In genomic region chr9:70076678-70077077, GRCh38 we compare ENCODE assay signal across 19 cellular contexts. TPM values are rescaled to one million over a fixed set of nuclear protein-coding genes. Genes with fewer than 3 reads are reported as not detected.
DNase-seq lines count a peak whose midpoint lies in the region; ATAC-seq and TF ChIP-seq lines count a peak whose summit lies in the region.
"Had no signal": no experiment of that assay in that cellular context is flagged by ENCODE, and none has a peak within 500 bp of the region (broad histone marks: within the 10 kb centered on the region; RNA-seq: fewer than 3 reads in every experiment).

No MANE protein-coding gene starts in this region.

- H3K4ac ChIP-seq in mesendoderm (ENCODE audit: low read depth, low read length): no peak overlapping the region

- H3K27ac ChIP-seq in heart left ventricle (peak overlapping the region in 2 of 12 donors; percentile 41 to 92), sigmoid colon (peak overlapping the region; percentile 85 to 98 (median 89)), transverse colon (peak overlapping the region; percentile 77 to 90 (median 83)), mesendoderm (ENCODE audit: low read depth, low read length) (no peak overlapping the region)
- H3K27ac ChIP-seq: BLaER1 had no signal

- H2BK120ac ChIP-seq in mesendoderm (ENCODE audit: low read depth, low read length): no peak overlapping the region

- no peaks in the 10 kb centered on the region for H3K9me3 Mint-ChIP-seq in activated CD4-positive, alpha-beta T cell treated with anti-CD3 and anti-CD28 coated beads, Interleukin-2, amount 10 ng/mL, durations not matched to agents 7 days and 5 days
- H3K9me3 Mint-ChIP-seq: GM23338 had no signal

- no peak overlapping the region for H2BK15ac ChIP-seq in mesendoderm (replicated peaks; ENCODE audit: low read depth)

- POLR2A ChIA-PET in activated CD4-positive, alpha-beta T cell treated with anti-CD3 and anti-CD28 coated beads, Interleukin-2, amount 10 ng/mL, durations not matched to agents 7 days and 5 days (lab: Charles Lee): no interaction called here

- 46 to 69% (median 49%) methylated on average over 3 of the region's 3 CpGs for WGBS in heart left ventricle, 4 donors
- WGBS in sigmoid colon, 2 donors: 67 to 73% methylated on average over 3 of the region's 3 CpGs
- 41 to 70% methylated on average over 3 of the region's 3 CpGs for WGBS in transverse colon (ENCODE audit: low coverage in 1 of 2), 2 donors
- no CpG with 5 or more reads among the region's 3 CpGs for WGBS in mesendoderm (ENCODE audit: extremely low coverage, insufficient coverage, low lambda C conversion rate)

- H3K56ac ChIP-seq in mesendoderm (ENCODE audit: low read length): no peak overlapping the region

- no peaks in the 10 kb centered on the region for H3K27me3 ChIP-seq in heart left ventricle
- H3K27me3 ChIP-seq in sigmoid colon: no peaks in the 10 kb centered on the region
- no peaks in the 10 kb centered on the region for H3K27me3 ChIP-seq in transverse colon
- H3K27me3 ChIP-seq in mesendoderm (ENCODE audit: insufficient read depth, low read length, poor library complexity): no peaks in the 10 kb centered on the region
- H3K27me3 ChIP-seq: BLaER1 had no signal

- no peak overlapping the region for H3K23ac ChIP-seq in mesendoderm (ENCODE audit: low read length)

- no peak for DNase-seq in left ventricle myocardium superior
- no peak for DNase-seq in heart left ventricle
- peak; percentile 39 for DNase-seq in inferior parietal cortex (ENCODE audit: extremely low spot score)
- DNase-seq in sigmoid colon: peak; percentile 80
- no peak for DNase-seq in transverse colon
- DNase-seq in activated CD4-positive, alpha-beta T cell treated with anti-CD3 and anti-CD28 coated beads, Interleukin-2, amount 10 ng/mL, durations not matched to agents 7 days and 5 days: no peak
- DNase-seq in mesendoderm: no peak
- DNase-seq: DMS79 treated with DMSO at 0.1 percent for 48 hours, KBM-7, MV-4-11, NCI-H1417, NCI-H187 treated with DMSO at 0.1 percent for 48 hours, NCI-H345, NCI-H526 had no signal

- no peaks in the 10 kb centered on the region for H3K36me3 Mint-ChIP-seq in activated CD4-positive, alpha-beta T cell treated with anti-CD3 and anti-CD28 coated beads, Interleukin-2, amount 10 ng/mL, durations not matched to agents 7 days and 5 days (ENCODE audit: low read depth)

- TF ChIP-seq EP300 in sigmoid colon (IDR thresholded peaks at IDR 0.05) (peak; percentile 90 to 99 (median 98)), transverse colon (IDR thresholded peaks at IDR 0.05; ENCODE audit: low read depth) (peak; percentile 94)

- no peak overlapping the region for H4K8ac ChIP-seq in mesendoderm (ENCODE audit: low read depth, low read length)

- CTCF ChIA-PET in activated CD4-positive, alpha-beta T cell treated with anti-CD3 and anti-CD28 coated beads, Interleukin-2, amount 10 ng/mL, durations not matched to agents 7 days and 5 days (lab: Charles Lee): no interaction called here

- no peak overlapping the region for H4K5ac ChIP-seq in mesendoderm (ENCODE audit: low read length)

- no peaks in the 10 kb centered on the region for H3K9me3 ChIP-seq in heart left ventricle
- no peaks in the 10 kb centered on the region for H3K9me3 ChIP-seq in sigmoid colon
- no peaks in the 10 kb centered on the region for H3K9me3 ChIP-seq in transverse colon
- H3K9me3 ChIP-seq: BLaER1 had no signal

- peaks cover 0 to 45% (median 20%) of the 10 kb centered on the region in 12 donors for H3K4me1 ChIP-seq in heart left ventricle
- peaks cover 0 to 100% (median 91%) of the 10 kb centered on the region in 4 donors for H3K4me1 ChIP-seq in sigmoid colon
- peaks cover 30 to 77% (median 46%) of the 10 kb centered on the region in 4 donors for H3K4me1 ChIP-seq in transverse colon
- H3K4me1 ChIP-seq in mesendoderm (ENCODE audit: control insufficient read depth, low read depth, low read length): no peaks in the 10 kb centered on the region
- H3K4me1 ChIP-seq: BLaER1 had no signal

- no peak for TF ChIP-seq CTCF in heart left ventricle (IDR thresholded peaks at IDR 0.05)
- TF ChIP-seq CTCF in sigmoid colon (IDR thresholded peaks at IDR 0.05): no peak
- TF ChIP-seq CTCF in transverse colon (IDR thresholded peaks at IDR 0.05): no peak

- no peaks in the 10 kb centered on the region for H3K4me1 Mint-ChIP-seq in activated CD4-positive, alpha-beta T cell treated with anti-CD3 and anti-CD28 coated beads, Interleukin-2, amount 10 ng/mL, durations not matched to agents 7 days and 5 days

- TF ChIP-seq POLR2A in heart left ventricle (IDR thresholded peaks at IDR 0.05): no peak
- no peak for TF ChIP-seq POLR2A in sigmoid colon (IDR thresholded peaks at IDR 0.05)
- TF ChIP-seq POLR2A in transverse colon (IDR thresholded peaks at IDR 0.05): no peak

- H3K4me3 Mint-ChIP-seq in activated CD4-positive, alpha-beta T cell treated with anti-CD3 and anti-CD28 coated beads, Interleukin-2, amount 10 ng/mL, durations not matched to agents 7 days and 5 days: no peak overlapping the region
- H3K4me3 Mint-ChIP-seq: GM23338 had no signal

- intact Hi-C loops in left ventricle myocardium superior (cut with micrococcal nuclease) (no loop called here), heart left ventricle (cut with DNase I) (no loop called here), sigmoid colon (cut with DNase I) (loop anchor here (10.0 kb wide), 1 partner anchor 408 kb away; no protein-coding TSS in a partner anchor), transverse colon (cut with DNase I; ENCODE audit: low total_unique reads) (no loop called here)

- H3K79me2 ChIP-seq in mesendoderm (ENCODE audit: control insufficient read depth, insufficient read depth, low read length): no peaks in the 10 kb centered on the region

- H3K27me3 Mint-ChIP-seq in activated CD4-positive, alpha-beta T cell treated with anti-CD3 and anti-CD28 coated beads, Interleukin-2, amount 10 ng/mL, durations not matched to agents 7 days and 5 days: peaks cover 4% of the 10 kb centered on the region

- H3K36me3 ChIP-seq in heart left ventricle (no peaks in the 10 kb centered on the region), sigmoid colon (no peaks in the 10 kb centered on the region), transverse colon (no peaks in the 10 kb centered on the region), mesendoderm (ENCODE audit: control insufficient read depth, insufficient read depth, low read length) (no peaks in the 10 kb centered on the region)
- H3K36me3 ChIP-seq: BLaER1 had no signal

- H2AK5ac ChIP-seq in mesendoderm (ENCODE audit: low read length): no peak overlapping the region

- no peak overlapping the region for H3K18ac ChIP-seq in mesendoderm (ENCODE audit: low read length)

- H3K9ac ChIP-seq in mesendoderm (ENCODE audit: low read length): no peak overlapping the region
- H3K9ac ChIP-seq: BLaER1 had no signal

- H3K79me1 ChIP-seq in mesendoderm (ENCODE audit: low read length): no peaks in the 10 kb centered on the region

- no peak overlapping the region for H3K4me2 ChIP-seq in mesendoderm (ENCODE audit: low read length)
- H3K4me2 ChIP-seq: BLaER1, GM23338 had no signal

- H2BK5ac ChIP-seq in mesendoderm (ENCODE audit: low read length): no peak overlapping the region

- ATAC-seq in left ventricle myocardium superior: peak; percentile 7
- ATAC-seq in heart left ventricle: no peak
- no peak for ATAC-seq in HG03520 (IDR thresholded peaks at IDR 0.05; ENCODE audit: unreplicated experiment)
- ATAC-seq: GM23338, HCT116 had no signal

- H3K4me3 ChIP-seq in heart left ventricle (no peak overlapping the region), sigmoid colon (no peak overlapping the region), transverse colon (no peak overlapping the region), mesendoderm (ENCODE audit: low read length) (no peak overlapping the region)
- H3K4me3 ChIP-seq: BLaER1, GM23338 had no signal

- no peak overlapping the region for H3K27ac Mint-ChIP-seq in activated CD4-positive, alpha-beta T cell treated with anti-CD3 and anti-CD28 coated beads, Interleukin-2, amount 10 ng/mL, durations not matched to agents 7 days and 5 days
- H3K27ac Mint-ChIP-seq: GM23338 had no signal

- in situ Hi-C loops in transverse colon (cut with MboI; ENCODE audit: low pct_ligation_motif_present in 1 of 4, low pct_unique_long_range_greater_than_20kb in 1 of 4, low sequenced_read_pairs in 3 of 4): no loop called here

RNA-seq across cellular contexts. Expression of gene MAMDC2, which starts 33.0 kb away (rescaled TPM):
- total RNA-seq in left ventricle myocardium superior (8.9 TPM), heart left ventricle (10 to 100 TPM in 3 of 9 donors, 1 to 10 TPM in 6; 2.5 to 23.9 (median 5.2) TPM), sigmoid colon (100 to 1,000 TPM in 3 of 4 donors, 10 to 100 TPM in 1; 89.9 to 167 (median 137) TPM), transverse colon (10 to 100 TPM in 3 of 4 donors, 1 to 10 TPM in 1; 7.4 to 40.5 (median 28.9) TPM)
- polyA plus RNA-seq in heart left ventricle (1 to 10 TPM; 3.9 to 5.1 TPM), sigmoid colon (1 to 10 TPM; 2.5 to 5.3 (median 4.2) TPM)
- not detected for total RNA-seq in activated CD4-positive, alpha-beta T cell treated with anti-CD3 and anti-CD28 coated beads, Interleukin-2, amount 10 ng/mL, durations not matched to agents 7 days and 5 days
- polyA plus RNA-seq in mesendoderm (2013, experiment 1 of 2): 3.3 TPM
- 3.7 TPM for polyA plus RNA-seq in mesendoderm (2013, experiment 2 of 2)
- total RNA-seq: OCI-LY7 had no signal

Comparison
In these comparisons a context has a peak if more than half of its experiments do, and no peak if none do; other contexts are left out.
1. DNase-seq: peak in inferior parietal cortex (single experiment) and sigmoid colon (single experiment); none in left ventricle myocardium superior (single experiment), heart left ventricle (0 of 5), transverse colon (single experiment), activated CD4-positive, alpha-beta T cell treated with anti-CD3 and anti-CD28 coated beads, Interleukin-2, amount 10 ng/mL, durations not matched to agents 7 days and 5 days (single experiment) and mesendoderm (single experiment).